Comparison of ENCODE assay signal across 25 cellular contexts in the genomic region with DNA sequence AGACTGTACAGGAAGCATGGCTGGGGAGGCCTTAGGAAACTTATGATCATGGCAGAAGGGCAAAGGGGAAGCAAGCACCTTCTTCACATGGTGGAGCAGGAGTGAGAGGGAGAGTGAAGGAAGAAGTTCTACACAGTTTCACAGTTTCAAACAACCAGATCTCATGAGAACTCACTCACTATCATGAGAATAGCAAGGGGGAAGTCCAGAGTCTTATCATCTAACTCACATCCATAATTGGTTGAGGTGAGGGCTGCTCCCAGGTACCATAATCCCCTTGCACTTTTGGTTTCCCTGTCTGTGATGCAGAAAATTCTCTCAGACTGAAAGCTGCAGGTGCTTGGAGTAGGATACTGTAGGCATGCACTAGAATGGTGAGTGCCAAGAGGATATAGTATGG.
A peak's percentile ranks its signal among the peaks of the same experiment; 100 is the strongest.
DNase-seq lines count a peak whose midpoint lies in the region; ATAC-seq, FAIRE-seq and TF ChIP-seq lines count a peak whose summit lies in the region.
"Had no signal": no experiment of that assay in that cellular context is flagged by ENCODE, and none has a peak within 500 bp of the region (broad histone marks: within the 10 kb centered on the region; RNA-seq: fewer than 3 reads in every experiment).

No MANE protein-coding gene starts in this region.

- no peak overlapping the region for H3K4me3 ChIP-seq in GM12878
- H3K4me3 ChIP-seq: K562 had no signal

- intact Hi-C loops in GM12878 (cut with micrococcal nuclease; ENCODE audit: unreplicated experiment): no loop called here

- H2AFZ ChIP-seq in GM12878 (ENCODE audit: control insufficient read depth, low read depth, low read length): no peak overlapping the region

- no peaks in the 10 kb centered on the region for H3K79me2 ChIP-seq in GM12878 (ENCODE audit: control insufficient read depth, insufficient read depth, low read length)

- ATAC-seq in stimulated activated naive CD8-positive, alpha-beta T cell treated with anti-CD3 and anti-CD28 coated beads, Interleukin-15, Interleukin-2, amounts not matched to agents 100 U/mL and 50 U/mL, for 24 hours: peak; percentile 16
- no peak for ATAC-seq in stimulated activated naive CD8-positive, alpha-beta T cell treated with anti-CD3 and anti-CD28 coated beads, Interleukin-15, amount 100 ng/mL, for 72 hours
- ATAC-seq in HG02852 (IDR thresholded peaks at IDR 0.05; ENCODE audit: unreplicated experiment) (peak; percentile 59), GM12878 (no peak), GM19395 (IDR thresholded peaks at IDR 0.05; ENCODE audit: unreplicated experiment) (no peak)
- ATAC-seq: HCT116, K562 had no signal

- no peak for TF ChIP-seq POLR2A in GM12878 (IDR thresholded peaks at IDR 0.05; ENCODE audit: low read depth, low read length)

- no peaks in the 10 kb centered on the region for H3K27me3 ChIP-seq in GM12878 (replicated peaks in 1 of 2; ENCODE audit: control insufficient read depth in 2 of 2, insufficient read depth in 2 of 2, low read length in 1 of 2)

- H3K9me3 Mint-ChIP-seq in stimulated activated naive CD8-positive, alpha-beta T cell treated with anti-CD3 and anti-CD28 coated beads, Interleukin-15, amount 100 ng/mL, for 72 hours: no peaks in the 10 kb centered on the region

- no peak for TF ChIP-seq CTCF in GM12878 (IDR thresholded peaks at IDR 0.05 in 2 of 3, conservative IDR thresholded peaks at IDR 0.05 in 1 of 3; ENCODE audit: control insufficient read depth in 2 of 3, extremely low read depth in 1 of 3, insufficient read depth in 1 of 3, low read depth in 3 of 3, low read length in 3 of 3)

- 0 out of 2 replicates have a peak, but pooled peaks cover 3% of the 10 kb centered on the region for H3K4me1 ChIP-seq in GM12878 (ENCODE audit: control insufficient read depth, insufficient read depth, low read length)

- peaks cover 36% of the 10 kb centered on the region for H3K27me3 Mint-ChIP-seq in stimulated activated naive CD8-positive, alpha-beta T cell treated with anti-CD3 and anti-CD28 coated beads, Interleukin-15, amount 100 ng/mL, for 72 hours

- in situ Hi-C loops in GM12878 (cut with MboI): no loop called here

- no peaks in the 10 kb centered on the region for H3K36me3 ChIP-seq in GM12878 (ENCODE audit: control insufficient read depth in 2 of 2, insufficient read depth in 2 of 2, low read length in 1 of 2)

- CTCF ChIA-PET in GM12878 (lab: Yijun Ruan, JAX): no interaction called here

- FAIRE-seq in GM12878 (lab: Jason Lieb, UNC): no peak
- FAIRE-seq: GM19239, HTR-8/SVneo, K562 had no signal

- H3K4me2 ChIP-seq in GM12878 (ENCODE audit: control insufficient read depth, insufficient read depth): no peak overlapping the region

- SMC1A ChIA-PET in GM12878 (lab: Charles Lee; ENCODE audit: uncharacterized antibody, unreplicated experiment): interaction anchor here (1.0 kb wide), 1 partner anchor 25 kb away, joined by 3 read pairs; no protein-coding TSS in a partner anchor

- no peak for TF ChIP-seq RAD21 in GM12878 (IDR thresholded peaks at IDR 0.05; ENCODE audit: insufficient read depth, low read depth, low read length)

- H3K27ac ChIP-seq in GM12878 (ENCODE audit: control insufficient read depth, insufficient read depth): no peak overlapping the region

- peaks cover 11% of the 10 kb centered on the region for H3K4me1 Mint-ChIP-seq in stimulated activated naive CD8-positive, alpha-beta T cell treated with anti-CD3 and anti-CD28 coated beads, Interleukin-15, amount 100 ng/mL, for 72 hours
- H3K4me1 Mint-ChIP-seq: CD4-positive, CD25-positive, alpha-beta regulatory T cell; CD8-positive, alpha-beta memory T cell had no signal

- H4K20me1 ChIP-seq in GM12878 (ENCODE audit: control insufficient read depth, insufficient read depth): no peaks in the 10 kb centered on the region

- no TSS peak for BruUV-seq in GM12878 (replicated peaks; lab: Mats Ljungman, UMichigan)

- no peaks in the 10 kb centered on the region; the same call in 2 of the 3 replicates for H3K9me3 ChIP-seq in GM12878 (replicated peaks; ENCODE audit: control insufficient read depth, insufficient read depth, low read length)

- no peak overlapping the region for H3K27ac Mint-ChIP-seq in stimulated activated naive CD8-positive, alpha-beta T cell treated with anti-CD3 and anti-CD28 coated beads, Interleukin-15, amount 100 ng/mL, for 72 hours
- H3K27ac Mint-ChIP-seq: B cell; CD4-positive, CD25-positive, alpha-beta regulatory T cell; HFFc6 had no signal

- POLR2A ChIA-PET in GM12878 (lab: Charles Lee): no interaction called here

- RAD21 ChIA-PET in GM12878 (lab: Charles Lee; ENCODE audit: unreplicated experiment): no interaction called here

- no peak for DNase-seq in stimulated activated naive CD8-positive, alpha-beta T cell treated with anti-CD3 and anti-CD28 coated beads, Interleukin-15, Interleukin-2, amounts not matched to agents 100 U/mL and 50 U/mL, for 24 hours
- no peak for DNase-seq in stimulated activated naive CD8-positive, alpha-beta T cell treated with anti-CD3 and anti-CD28 coated beads, Interleukin-15, amount 100 ng/mL, for 72 hours
- no peak for DNase-seq in GM12878 (ENCODE audit: low read depth, low spot score)
- no peak for DNase-seq in A172 (ENCODE audit: low spot score)
- no peak for DNase-seq in epidermal melanocyte (ENCODE audit: insufficient read length, low spot score)
- DNase-seq: 8988T; C1 segment of cervical spinal cord; CD4-positive, CD25-positive, alpha-beta regulatory T cell; CD8-positive, alpha-beta memory T cell; COR-L47; DMS 273 treated with DMSO at 0.1 percent for 48 hours; DMS53; DND-41; EL; GOT3; H7; HFFc6; IMR-90 had no signal

- no peak overlapping the region for H3K4me3 Mint-ChIP-seq in stimulated activated naive CD8-positive, alpha-beta T cell treated with anti-CD3 and anti-CD28 coated beads, Interleukin-15, amount 100 ng/mL, for 72 hours
- H3K4me3 Mint-ChIP-seq: B cell; CD4-positive, CD25-positive, alpha-beta regulatory T cell; CD8-positive, alpha-beta memory T cell; HFFc6 had no signal

- TF ChIP-seq EP300 in GM12878 (IDR thresholded peaks at IDR 0.05; ENCODE audit: borderline replicate concordance in 1 of 2, control insufficient read depth in 1 of 2, low read depth in 2 of 2, low read length in 2 of 2): no peak

- H3K9ac ChIP-seq in GM12878 (ENCODE audit: control insufficient read depth, insufficient read depth, low read length): no peak overlapping the region

TF ChIP-seq in GM12878, 131 proteins besides CTCF, POLR2A, EP300 and RAD21 (continues in another document):
- TF ChIP-seq SRF (IDR thresholded peaks at IDR 0.05; ENCODE audit: low read depth in 2 of 2, low read length in 2 of 2): no peak
- TF ChIP-seq IKZF2 (IDR thresholded peaks at IDR 0.05): 0 out of 4 replicates have a peak, but pooled peaks of 1 of the 2 experiments have one; percentile 9
- TF ChIP-seq, protein P1, sequence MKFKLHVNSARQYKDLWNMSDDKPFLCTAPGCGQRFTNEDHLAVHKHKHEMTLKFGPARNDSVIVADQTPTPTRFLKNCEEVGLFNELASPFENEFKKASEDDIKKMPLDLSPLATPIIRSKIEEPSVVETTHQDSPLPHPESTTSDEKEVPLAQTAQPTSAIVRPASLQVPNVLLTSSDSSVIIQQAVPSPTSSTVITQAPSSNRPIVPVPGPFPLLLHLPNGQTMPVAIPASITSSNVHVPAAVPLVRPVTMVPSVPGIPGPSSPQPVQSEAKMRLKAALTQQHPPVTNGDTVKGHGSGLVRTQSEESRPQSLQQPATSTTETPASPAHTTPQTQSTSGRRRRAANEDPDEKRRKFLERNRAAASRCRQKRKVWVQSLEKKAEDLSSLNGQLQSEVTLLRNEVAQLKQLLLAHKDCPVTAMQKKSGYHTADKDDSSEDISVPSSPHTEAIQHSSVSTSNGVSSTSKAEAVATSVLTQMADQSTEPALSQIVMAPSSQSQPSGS (IDR thresholded peaks at IDR 0.05; ENCODE audit: low read length): 0 out of 2 replicates have a peak, but pooled peaks have one; percentile 44
- TF ChIP-seq, protein P2, sequence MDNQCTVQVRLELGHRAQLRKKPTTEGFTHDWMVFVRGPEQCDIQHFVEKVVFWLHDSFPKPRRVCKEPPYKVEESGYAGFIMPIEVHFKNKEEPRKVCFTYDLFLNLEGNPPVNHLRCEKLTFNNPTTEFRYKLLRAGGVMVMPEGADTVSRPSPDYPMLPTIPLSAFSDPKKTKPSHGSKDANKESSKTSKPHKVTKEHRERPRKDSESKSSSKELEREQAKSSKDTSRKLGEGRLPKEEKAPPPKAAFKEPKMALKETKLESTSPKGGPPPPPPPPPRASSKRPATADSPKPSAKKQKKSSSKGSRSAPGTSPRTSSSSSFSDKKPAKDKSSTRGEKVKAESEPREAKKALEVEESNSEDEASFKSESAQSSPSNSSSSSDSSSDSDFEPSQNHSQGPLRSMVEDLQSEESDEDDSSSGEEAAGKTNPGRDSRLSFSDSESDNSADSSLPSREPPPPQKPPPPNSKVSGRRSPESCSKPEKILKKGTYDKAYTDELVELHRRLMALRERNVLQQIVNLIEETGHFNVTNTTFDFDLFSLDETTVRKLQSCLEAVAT (IDR thresholded peaks at IDR 0.05): no peak
- TF ChIP-seq ZNF622 (IDR thresholded peaks at IDR 0.05): no peak
- TF ChIP-seq RUNX3 (IDR thresholded peaks at IDR 0.05; ENCODE audit: low read length): peak; percentile 43
- no peak for TF ChIP-seq ZNF24 (IDR thresholded peaks at IDR 0.05)
- 0 out of 2 replicates have a peak, but pooled peaks have one; percentile 23 for TF ChIP-seq EED (IDR thresholded peaks at IDR 0.05; ENCODE audit: low read depth)
- TF ChIP-seq FOXM1 (IDR thresholded peaks at IDR 0.05; ENCODE audit: low read depth, low read length): no peak
- no peak for TF ChIP-seq ESRRA (IDR thresholded peaks at IDR 0.05; ENCODE audit: low read length)
- TF ChIP-seq NFIC (IDR thresholded peaks at IDR 0.05; ENCODE audit: low read depth, low read length): 0 out of 2 replicates have a peak, but pooled peaks have one; percentile 20
- 0 out of 2 replicates have a peak, but pooled peaks have one; percentile 37 for TF ChIP-seq ZBED1 (IDR thresholded peaks at IDR 0.05; ENCODE audit: borderline replicate concordance)
- 0 out of 2 replicates have a peak, but pooled peaks have one; percentile 17 for TF ChIP-seq IKZF1 (conservative IDR thresholded peaks at IDR 0.05)
- TF ChIP-seq, protein P3, sequence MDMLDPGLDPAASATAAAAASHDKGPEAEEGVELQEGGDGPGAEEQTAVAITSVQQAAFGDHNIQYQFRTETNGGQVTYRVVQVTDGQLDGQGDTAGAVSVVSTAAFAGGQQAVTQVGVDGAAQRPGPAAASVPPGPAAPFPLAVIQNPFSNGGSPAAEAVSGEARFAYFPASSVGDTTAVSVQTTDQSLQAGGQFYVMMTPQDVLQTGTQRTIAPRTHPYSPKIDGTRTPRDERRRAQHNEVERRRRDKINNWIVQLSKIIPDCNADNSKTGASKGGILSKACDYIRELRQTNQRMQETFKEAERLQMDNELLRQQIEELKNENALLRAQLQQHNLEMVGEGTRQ (IDR thresholded peaks at IDR 0.05; ENCODE audit: borderline replicate concordance, low read depth, low read length): no peak
- 0 out of 2 replicates have a peak, but pooled peaks have one; percentile 18 for TF ChIP-seq CBX5 (IDR thresholded peaks at IDR 0.05; ENCODE audit: low read depth)

Comparison
In these comparisons a context has a peak if more than half of its experiments do, and no peak if none do; other contexts are left out.
1. ATAC-seq: peak in stimulated activated naive CD8-positive, alpha-beta T cell treated with anti-CD3 and anti-CD28 coated beads, Interleukin-15, Interleukin-2, amounts not matched to agents 100 U/mL and 50 U/mL, for 24 hours (single experiment) and HG02852 (single experiment); none in stimulated activated naive CD8-positive, alpha-beta T cell treated with anti-CD3 and anti-CD28 coated beads, Interleukin-15, amount 100 ng/mL, for 72 hours (single experiment), GM12878 (single experiment) and GM19395 (single experiment).